29 cellular contexts compared by ENCODE assay signal in the genomic region with DNA sequence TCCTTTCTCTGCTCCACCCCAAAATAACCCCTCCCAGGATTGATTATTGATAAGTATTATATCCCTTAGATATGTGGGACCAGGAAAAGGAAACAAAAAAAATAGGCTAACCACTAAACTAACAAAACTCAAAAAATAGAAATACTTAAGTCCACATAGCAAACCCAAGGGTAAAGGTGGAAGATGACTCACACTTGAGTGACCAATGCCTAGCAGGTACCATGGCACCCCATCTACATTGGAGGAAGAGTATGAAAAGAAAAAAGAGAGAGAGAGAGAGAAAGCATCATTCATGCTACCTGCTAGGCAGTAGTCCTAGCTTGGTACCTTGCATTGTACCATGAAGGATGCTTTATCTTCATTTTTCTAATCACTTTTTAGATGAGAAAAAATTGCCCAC.
"Had no signal": no experiment of that assay in that cellular context is flagged by ENCODE, and none has a peak within 500 bp of the region (broad histone marks: within the 10 kb centered on the region; RNA-seq: fewer than 3 reads in every experiment).

No MANE protein-coding gene starts in this region.

- H3K4me3 Mint-ChIP-seq: activated CD4-positive, alpha-beta T cell treated with anti-CD3 and anti-CD28 coated beads, Interleukin-2, amount 10 ng/mL, durations not matched to agents 24 days and 14 days; activated CD8-positive, alpha-beta T cell treated with anti-CD3 and anti-CD28 coated beads for 36 hours; activated naive CD8-positive, alpha-beta T cell treated with anti-CD3 and anti-CD28 coated beads for 36 hours; activated T-cell treated with anti-CD3 and anti-CD28 coated beads, Interleukin-2, amount 50 U/mL, for 72 hours; activated T-helper 17 cell treated with anti-CD3 and anti-CD28 coated beads, Interleukin-2, amount 50 U/mL, for 72 hours; T-helper 1 cell treated with Interleukin-12 subunit alpha and Interleukin-12 subunit beta and Interleukin-4 antibody, amounts not matched to agents 30 μg/mL and 1 μg/mL, for 36 hours; T-helper 2 cell treated with Interferon-gamma antibody and Interleukin-4, amounts not matched to agents 5 μg/mL and 100 μg/mL, for 36 hours had no signal

- H3K27me3 Mint-ChIP-seq: activated CD8-positive, alpha-beta T cell treated with anti-CD3 and anti-CD28 coated beads for 36 hours; activated naive CD8-positive, alpha-beta T cell treated with anti-CD3 and anti-CD28 coated beads for 36 hours; activated T-helper 17 cell treated with anti-CD3 and anti-CD28 coated beads, Interleukin-2, amount 50 U/mL, for 72 hours had no signal

- H3K27ac ChIP-seq: brain microvascular endothelial cell, SJCRH30, SK-N-MC had no signal

- ATAC-seq: activated CD8-positive, alpha-beta T cell treated with anti-CD3 and anti-CD28 coated beads for 36 hours; activated T-cell treated with anti-CD3 and anti-CD28 coated beads, Interleukin-2, amount 50 U/mL, for 72 hours; activated T-helper 17 cell treated with anti-CD3 and anti-CD28 coated beads, Interleukin-2, amount 50 U/mL, for 72 hours; Panc1 had no signal

- H3K27ac Mint-ChIP-seq: activated CD4-positive, alpha-beta T cell treated with anti-CD3 and anti-CD28 coated beads, Interleukin-2, amount 10 ng/mL, durations not matched to agents 24 days and 14 days; activated CD8-positive, alpha-beta T cell treated with anti-CD3 and anti-CD28 coated beads for 36 hours; activated naive CD8-positive, alpha-beta T cell treated with anti-CD3 and anti-CD28 coated beads for 36 hours; activated T-cell treated with anti-CD3 and anti-CD28 coated beads, Interleukin-2, amount 50 U/mL, for 72 hours; activated T-helper 17 cell treated with anti-CD3 and anti-CD28 coated beads, Interleukin-2, amount 50 U/mL, for 72 hours; T-helper 1 cell treated with Interleukin-12 subunit alpha and Interleukin-12 subunit beta and Interleukin-4 antibody, amounts not matched to agents 30 μg/mL and 1 μg/mL, for 36 hours; T-helper 2 cell treated with Interferon-gamma antibody and Interleukin-4, amounts not matched to agents 5 μg/mL and 100 μg/mL, for 36 hours had no signal

- H3K9me3 Mint-ChIP-seq: activated CD4-positive, alpha-beta T cell treated with anti-CD3 and anti-CD28 coated beads, Interleukin-2, amount 10 ng/mL, durations not matched to agents 24 days and 14 days; activated CD8-positive, alpha-beta T cell treated with anti-CD3 and anti-CD28 coated beads for 36 hours; activated naive CD8-positive, alpha-beta T cell treated with anti-CD3 and anti-CD28 coated beads for 36 hours; activated T-cell treated with anti-CD3 and anti-CD28 coated beads, Interleukin-2, amount 50 U/mL, for 72 hours; activated T-helper 17 cell treated with anti-CD3 and anti-CD28 coated beads, Interleukin-2, amount 50 U/mL, for 72 hours; T-helper 1 cell treated with Interleukin-12 subunit alpha and Interleukin-12 subunit beta and Interleukin-4 antibody, amounts not matched to agents 30 μg/mL and 1 μg/mL, for 36 hours; T-helper 2 cell treated with Interferon-gamma antibody and Interleukin-4, amounts not matched to agents 5 μg/mL and 100 μg/mL, for 36 hours had no signal

- DNase-seq: activated CD4-positive, alpha-beta T cell treated with anti-CD3 and anti-CD28 coated beads, Interleukin-2, amount 10 ng/mL, durations not matched to agents 24 days and 14 days; activated CD4-positive, alpha-beta T cell treated with anti-CD3 and anti-CD28 coated beads, Interleukin-2, amount 50 U/mL, for 4 hours; activated CD8-positive, alpha-beta T cell treated with anti-CD3 and anti-CD28 coated beads for 36 hours; activated effector memory CD4-positive, alpha-beta T cell treated with anti-CD3 and anti-CD28 coated beads, Interleukin-2, amount 50 U/mL, for 16 hours; activated naive CD4-positive, alpha-beta T cell; activated naive CD4-positive, alpha-beta T cell treated with anti-CD3 and anti-CD28 coated beads, Interleukin-2, amount 50 U/mL, for 16 hours; activated naive CD8-positive, alpha-beta T cell treated with anti-CD3 and anti-CD28 coated beads for 36 hours; activated T-cell treated with anti-CD3 and anti-CD28 coated beads, Interleukin-2, amount 50 U/mL, for 1 hour; activated T-cell treated with anti-CD3 and anti-CD28 coated beads, Interleukin-2, amount 50 U/mL, for 72 hours; amniotic stem cell; aorta; brain microvascular endothelial cell; central memory CD4-positive, alpha-beta T cell; MG63; NCI-H1048; NCI-H1105 treated with DMSO at 0.1 percent for 48 hours; NCI-H1436; NCI-H1694; NCI-H1930; NCI-H2081 treated with DMSO at 0.1 percent for 48 hours; NCI-H226; NCI-H446 treated with DMSO at 0.1 percent for 48 hours; SHP77; SJCRH30 had no signal

- H3K9me3 ChIP-seq: MG63 had no signal

- H3K4me3 ChIP-seq: MG63, SJCRH30, SK-N-MC had no signal

- H3K27me3 ChIP-seq: brain microvascular endothelial cell, MG63, SJCRH30 had no signal

- H3K36me3 ChIP-seq: brain microvascular endothelial cell, MG63, SJCRH30 had no signal
